In genomic region chr5:51882647-51883046, GRCh38 we compare ENCODE assay signal across 16 cellular contexts.
"Had no signal": no experiment of that assay in that cellular context is flagged by ENCODE, and none has a peak within 500 bp of the region (broad histone marks: within the 10 kb centered on the region; RNA-seq: fewer than 3 reads in every experiment).

No MANE protein-coding gene starts in this region.

- H3K9me3 ChIP-seq: ascending aorta, heart left ventricle, sigmoid colon, testis had no signal

- H3K27ac ChIP-seq: ascending aorta, foreskin keratinocyte, heart left ventricle, sigmoid colon, testis, VCaP had no signal

- H3K27me3 ChIP-seq: ascending aorta, foreskin keratinocyte, heart left ventricle, sigmoid colon, testis had no signal

- ATAC-seq: activated CD4-positive, alpha-beta T cell treated with anti-CD3 and anti-CD28 coated beads for 36 hours; foreskin keratinocyte; heart left ventricle; natural killer cell; T-cell had no signal

- H3K4me3 ChIP-seq: ascending aorta, heart left ventricle, lung, sigmoid colon, testis had no signal

- H3K36me3 ChIP-seq: ascending aorta, heart left ventricle, sigmoid colon had no signal

- DNase-seq: activated CD4-positive, alpha-beta memory T cell treated with anti-CD3 and anti-CD28 coated beads, Interleukin-2, amount 10 ng/mL, durations not matched to agents 7 days and 5 days; activated CD4-positive, alpha-beta T cell treated with anti-CD3 and anti-CD28 coated beads for 36 hours; activated naive CD8-positive, alpha-beta T cell treated with anti-CD3 and anti-CD28 coated beads, Interleukin-2, amount 10 ng/mL, durations not matched to agents 7 days and 5 days; foreskin keratinocyte; heart left ventricle; natural killer cell; occipital lobe; sigmoid colon; stimulated activated CD4-positive, alpha-beta T cell treated with anti-CD3 and anti-CD28 coated beads, Interleukin-4, amount 100 ng/mL, for 1 hour; stimulated activated CD8-positive, alpha-beta memory T cell treated with anti-CD3 and anti-CD28 coated beads, Interleukin-4, amount 100 ng/mL, for 48 hours; T-cell; T1000; testis had no signal

- H3K4me1 ChIP-seq: ascending aorta, foreskin keratinocyte, heart left ventricle, sigmoid colon, testis had no signal
